14 cellular contexts compared by ENCODE assay signal in genomic region chr6:88914180-88914579, GRCh38.
"Had no signal": no experiment of that assay in that cellular context is flagged by ENCODE, and none has a peak within 500 bp of the region (broad histone marks: within the 10 kb centered on the region; RNA-seq: fewer than 3 reads in every experiment).

No MANE protein-coding gene starts in this region.

- H3K4me3 ChIP-seq: dorsolateral prefrontal cortex, esophagus muscularis mucosa, gastrocnemius medialis, ovary, sigmoid colon had no signal

- ATAC-seq: gastrocnemius medialis, WTC11 had no signal

- H3K27ac ChIP-seq: brain microvascular endothelial cell, dorsolateral prefrontal cortex, esophagus muscularis mucosa, gastrocnemius medialis, ovary, sigmoid colon had no signal

- H3K36me3 ChIP-seq: brain microvascular endothelial cell, esophagus muscularis mucosa, gastrocnemius medialis, ovary, sigmoid colon had no signal

- H3K9me3 ChIP-seq: esophagus muscularis mucosa, gastrocnemius medialis, ovary, sigmoid colon had no signal

- DNase-seq: activated CD4-positive, alpha-beta T cell treated with anti-CD3 and anti-CD28 coated beads, Interleukin-2, amount 50 U/mL, for 1 hour; activated naive CD4-positive, alpha-beta T cell treated with anti-CD3 and anti-CD28 coated beads, Interleukin-2, amount 50 U/mL, for 16 hours; activated T-cell treated with anti-CD3 and anti-CD28 coated beads, Interleukin-2, amount 50 U/mL, for 1 hour; amniotic stem cell; brain microvascular endothelial cell; cerebellar nuclear complex; dorsolateral prefrontal cortex; gastrocnemius medialis; ovary; sigmoid colon; stimulated activated CD4-positive, alpha-beta T cell treated with anti-CD3 and anti-CD28 coated beads, Interleukin-2, amount 100 ng/mL, for 48 hours; stimulated activated naive CD4-positive, alpha-beta T cell treated with Interleukin-2 at 50 U/mL for 16 hours had no signal

- H3K27me3 ChIP-seq: brain microvascular endothelial cell, dorsolateral prefrontal cortex, esophagus muscularis mucosa, gastrocnemius medialis, ovary, sigmoid colon had no signal
